ENCODE assay signal across 14 cellular contexts in the genomic region with DNA sequence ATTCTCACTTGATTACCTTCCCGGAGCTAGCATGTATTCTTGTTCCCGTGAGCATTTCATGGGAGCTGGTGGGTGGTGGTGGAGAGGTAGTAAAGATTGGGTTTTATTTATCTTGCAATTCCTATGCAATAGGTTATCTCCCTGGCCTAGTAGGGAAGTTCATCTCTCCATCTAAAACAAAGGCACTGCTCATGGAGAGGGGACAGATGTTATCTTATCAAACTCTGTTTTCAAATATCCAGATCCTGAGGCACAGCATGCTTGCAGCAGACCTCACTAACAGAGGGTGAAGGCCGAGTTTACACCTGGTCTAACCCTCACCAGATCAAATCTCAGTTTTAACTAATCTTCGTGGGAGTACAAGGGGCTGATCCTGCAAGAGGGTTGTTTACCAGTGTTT.
DNase-seq lines count a peak whose midpoint lies in the region; ATAC-seq and TF ChIP-seq lines count a peak whose summit lies in the region.
"Had no signal": no experiment of that assay in that cellular context is flagged by ENCODE, and none has a peak within 500 bp of the region (broad histone marks: within the 10 kb centered on the region; RNA-seq: fewer than 3 reads in every experiment).

No MANE protein-coding gene starts in this region.

- H3K27me3 ChIP-seq in cardiac muscle cell: no peaks in the 10 kb centered on the region
- no peaks in the 10 kb centered on the region for H3K27me3 ChIP-seq in heart right ventricle
- no peaks in the 10 kb centered on the region for H3K27me3 ChIP-seq in mesendoderm (ENCODE audit: insufficient read depth, low read length, poor library complexity)
- H3K27me3 ChIP-seq: BLaER1 had no signal

- no peaks in the 10 kb centered on the region for H3K79me2 ChIP-seq in mesendoderm (ENCODE audit: control insufficient read depth, insufficient read depth, low read length)

- no peak overlapping the region for H4K5ac ChIP-seq in mesendoderm (ENCODE audit: low read length)

- no peak overlapping the region for H4K8ac ChIP-seq in mesendoderm (ENCODE audit: low read depth, low read length)

- no peak overlapping the region for H3K4me3 ChIP-seq in cardiac muscle cell
- no peak overlapping the region for H3K4me3 ChIP-seq in heart right ventricle
- no peak overlapping the region for H3K4me3 ChIP-seq in mesendoderm (ENCODE audit: low read length)
- H3K4me3 ChIP-seq: BLaER1, HAP-1 had no signal

- WGBS in heart right ventricle, 2 donors: 66 to 68% methylated on average over 4 of the region's 4 CpGs
- WGBS in mesendoderm (ENCODE audit: extremely low coverage, insufficient coverage, low lambda C conversion rate): no CpG with 5 or more reads among the region's 4 CpGs

- no peak overlapping the region for H3K18ac ChIP-seq in mesendoderm (ENCODE audit: low read length)

- TF ChIP-seq CTCF in cardiac muscle cell (IDR thresholded peaks at IDR 0.05; ENCODE audit: low read depth, low read length) (no peak), heart right ventricle (IDR thresholded peaks at IDR 0.05) (no peak)

- no peak overlapping the region for H2BK5ac ChIP-seq in mesendoderm (ENCODE audit: low read length)

- H3K4me2 ChIP-seq in mesendoderm (ENCODE audit: low read length): no peak overlapping the region
- H3K4me2 ChIP-seq: BLaER1 had no signal

- peak overlapping the region; percentile 7 for H3K27ac ChIP-seq in cardiac muscle cell
- H3K27ac ChIP-seq in heart right ventricle: no peak overlapping the region
- H3K27ac ChIP-seq in mesendoderm (ENCODE audit: low read depth, low read length): no peak overlapping the region
- H3K27ac ChIP-seq: BLaER1 had no signal

- H3K79me1 ChIP-seq in mesendoderm (ENCODE audit: low read length): no peaks in the 10 kb centered on the region

- no peak overlapping the region for H3K56ac ChIP-seq in mesendoderm (ENCODE audit: low read length)

- H3K4ac ChIP-seq in mesendoderm (ENCODE audit: low read depth, low read length): no peak overlapping the region

- H3K9ac ChIP-seq in mesendoderm (ENCODE audit: low read length): no peak overlapping the region
- H3K9ac ChIP-seq: BLaER1 had no signal

- DNase-seq in cardiac muscle cell (ENCODE audit: low read depth in 1 of 2, low spot score in 1 of 2) (no peak), heart right ventricle (no peak), mesendoderm (peak; percentile 92), posterior vena cava (ENCODE audit: low spot score) (no peak), NCI-H1417 (lab: John Stamatoyannopoulos, UW) (no peak)
- DNase-seq: 8988T; AML-193; CD8-positive, alpha-beta memory T cell; DMS53; GF-D8 had no signal

- intact Hi-C loops in heart right ventricle (cut with DNase I) (no loop called here), posterior vena cava (cut with DNase I) (no loop called here)

- no peaks in the 10 kb centered on the region for H3K9me3 ChIP-seq in cardiac muscle cell (ENCODE audit: low read depth)
- H3K9me3 ChIP-seq in heart right ventricle: no peaks in the 10 kb centered on the region
- H3K9me3 ChIP-seq: BLaER1, HAP-1 had no signal

- peaks cover 57% of the 10 kb centered on the region for H3K4me1 ChIP-seq in cardiac muscle cell (ENCODE audit: low read depth)
- peaks cover 0 to 31% (median 7%) of the 10 kb centered on the region in 9 donors for H3K4me1 ChIP-seq in heart right ventricle
- H3K4me1 ChIP-seq in mesendoderm (ENCODE audit: control insufficient read depth, low read depth, low read length): no peaks in the 10 kb centered on the region
- H3K4me1 ChIP-seq: HAP-1 had no signal

- H2BK120ac ChIP-seq in mesendoderm (ENCODE audit: low read depth, low read length): no peak overlapping the region

- H2BK15ac ChIP-seq in mesendoderm (replicated peaks; ENCODE audit: low read depth): no peak overlapping the region

- H3K36me3 ChIP-seq in cardiac muscle cell (no peaks in the 10 kb centered on the region), heart right ventricle (peaks cover 0 to 53% (median 6%) of the 10 kb centered on the region in 9 donors), mesendoderm (ENCODE audit: control insufficient read depth, insufficient read depth, low read length) (no peaks in the 10 kb centered on the region)
- H3K36me3 ChIP-seq: HAP-1 had no signal

- ATAC-seq in heart right ventricle: no peak
- no peak for ATAC-seq in SK-N-SH treated with all-trans-retinoic acid at 6 μM for 48 hours
- ATAC-seq in HG03095 (IDR thresholded peaks at IDR 0.05; ENCODE audit: unreplicated experiment): no peak

- H2AK5ac ChIP-seq in mesendoderm (ENCODE audit: low read length): no peak overlapping the region

- H3K23ac ChIP-seq in mesendoderm (ENCODE audit: low read length): no peak overlapping the region

TF ChIP-seq in SK-N-SH treated with all-trans-retinoic acid at 6 μM for 48 hours, 23 proteins besides CTCF, POLR2A, EP300 and RAD21:
- TF ChIP-seq CSRNP3 (CRISPR knock-in tag; IDR thresholded peaks at IDR 0.05): no peak
- no peak for TF ChIP-seq ZFP30 (CRISPR knock-in tag; IDR thresholded peaks at IDR 0.05)
- TF ChIP-seq ZNF8 (CRISPR knock-in tag; IDR thresholded peaks at IDR 0.05): no peak
- TF ChIP-seq ISL1 (CRISPR knock-in tag; IDR thresholded peaks at IDR 0.05): no peak
- TF ChIP-seq ZFP3 (CRISPR knock-in tag; IDR thresholded peaks at IDR 0.05): no peak
- TF ChIP-seq ESRRG (CRISPR knock-in tag; IDR thresholded peaks at IDR 0.05): no peak
- no peak for TF ChIP-seq CSDC2 (CRISPR knock-in tag; IDR thresholded peaks at IDR 0.05)
- TF ChIP-seq TCF4 (CRISPR knock-in tag; IDR thresholded peaks at IDR 0.05; ENCODE audit: borderline replicate concordance): peak; percentile 45; the same call in 1 of the 2 replicates
